Comparison of ENCODE assay signal across 9 cellular contexts in the genomic region with DNA sequence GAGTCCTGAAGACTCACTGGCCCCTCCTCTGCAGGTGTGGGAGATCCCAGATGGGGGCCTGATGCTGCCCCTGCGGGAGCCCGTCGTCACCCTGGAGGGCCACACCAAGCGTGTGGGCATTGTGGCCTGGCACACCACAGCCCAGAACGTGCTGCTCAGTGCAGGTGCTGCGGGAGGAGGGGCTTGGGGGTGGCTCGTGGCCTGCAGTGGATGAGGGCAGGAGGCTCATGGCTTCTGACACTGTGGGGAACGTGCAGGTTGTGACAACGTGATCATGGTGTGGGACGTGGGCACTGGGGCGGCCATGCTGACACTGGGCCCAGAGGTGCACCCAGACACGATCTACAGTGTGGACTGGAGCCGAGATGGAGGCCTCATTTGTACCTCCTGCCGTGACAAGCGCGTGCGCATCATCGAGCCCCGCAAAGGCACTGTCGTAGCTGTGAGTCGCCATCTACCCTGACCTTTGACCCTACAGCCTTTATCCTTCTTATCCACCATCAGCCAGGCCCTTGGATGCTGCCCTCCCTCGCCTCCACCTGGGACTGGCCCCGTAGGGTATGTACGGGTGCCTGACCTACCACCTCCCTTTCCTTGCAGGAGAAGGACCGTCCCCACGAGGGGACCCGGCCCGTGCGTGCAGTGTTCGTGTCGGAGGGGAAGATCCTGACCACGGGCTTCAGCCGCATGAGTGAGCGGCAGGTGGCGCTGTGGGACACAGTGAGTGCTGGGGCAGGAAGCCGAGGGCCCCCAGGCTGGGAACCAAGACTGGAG. TPM values are rescaled to one million over a fixed set of nuclear protein-coding genes. Genes with fewer than 3 reads are reported as not detected.
DNase-seq lines count a peak whose midpoint lies in the region; ATAC-seq, FAIRE-seq and TF ChIP-seq lines count a peak whose summit lies in the region.
"Had no signal": no experiment of that assay in that cellular context is flagged by ENCODE, and none has a peak within 500 bp of the region (broad histone marks: within the 10 kb centered on the region; RNA-seq: fewer than 3 reads in every experiment).

No MANE protein-coding gene starts in this region.

- CTCF ChIA-PET in GM10248 (lab: Yijun Ruan, JAX) (interaction anchor here (1.0 to 3.6 kb wide), 3 partner anchors 50 to 444 kb away, joined by 3 to 17 read pairs (median 3); a partner anchor contains a TSS), PC-9 (lab: Charles Lee) (interaction anchor here (0.6 kb wide), 1 partner anchor 508 kb away, joined by 11 read pairs; no protein-coding TSS in a partner anchor)

- H3K4me3 ChIP-seq in PC-9 (no peak overlapping the region), prostate gland (no peak overlapping the region), vagina (no peak overlapping the region)

- H3K9me2 ChIP-seq in PC-9 (ENCODE audit: insufficient read depth), result no peaks in the 10 kb centered on the region

- 54% methylated on average over 35 of the region's 36 CpGs for WGBS in prostate gland

- TF ChIP-seq POLR2A in prostate gland (IDR thresholded peaks at IDR 0.05) (no peak), vagina (IDR thresholded peaks at IDR 0.05) (no peak)

- H3K36me3 ChIP-seq in PC-9 (ENCODE audit: low read depth), result no peaks in the 10 kb centered on the region
- no peaks in the 10 kb centered on the region for H3K36me3 ChIP-seq in prostate gland
- no peaks in the 10 kb centered on the region for H3K36me3 ChIP-seq in vagina

- POLR2A ChIA-PET in GM10248 (lab: Yijun Ruan, JAX) (interaction anchor here (0.7 to 1.7 kb wide), 2 partner anchors 95 to 259 kb away, joined by 4 to 10 read pairs; no protein-coding TSS in a partner anchor), PC-9 (lab: Charles Lee; ENCODE audit: unreplicated experiment) (no interaction called here)

- H3K79me2 ChIP-seq in PC-9 (ENCODE audit: low read depth), result no peaks in the 10 kb centered on the region

- H3K4me1 ChIP-seq in PC-9 (replicated peaks; ENCODE audit: insufficient read depth) (peaks cover 5% of the 10 kb centered on the region), prostate gland (replicated peaks) (no peaks in the 10 kb centered on the region), vagina (peaks cover 15% of the 10 kb centered on the region)

- H3K27ac ChIP-seq in PC-9, result no peak overlapping the region
- no peak overlapping the region for H3K27ac ChIP-seq in prostate gland
- no peak overlapping the region for H3K27ac ChIP-seq in vagina

- no peak for FAIRE-seq in frontal cortex (lab: Jason Lieb, UNC)
- FAIRE-seq: colon had no signal

- peaks cover 21% of the 10 kb centered on the region; the same call in 1 of the 2 replicates for H3F3A ChIP-seq in PC-9 (ENCODE audit: insufficient read depth, low read depth)

- no peak overlapping the region for H3K4me2 ChIP-seq in PC-9

- H2AFZ ChIP-seq in PC-9, result no peak overlapping the region

- no peak for ATAC-seq in GM21576 (IDR thresholded peaks at IDR 0.05; ENCODE audit: unreplicated experiment)

- H4K20me1 ChIP-seq in PC-9 (ENCODE audit: insufficient read depth), result no peaks in the 10 kb centered on the region

- TF ChIP-seq CTCF in GM10248 (IDR thresholded peaks at IDR 0.05; ENCODE audit: control extremely low read depth, extremely low read depth, low read depth, missing control alignments) (peak; percentile 87), PC-9 (conservative IDR thresholded peaks at IDR 0.05) (peak; percentile 76), prostate gland (IDR thresholded peaks at IDR 0.05) (peak in 3 of 4 experiments; percentile 41 to 73 (median 45)), vagina (IDR thresholded peaks at IDR 0.05) (peak in 2 of 3 experiments; percentile 37)

- H3K9me3 ChIP-seq in PC-9 (ENCODE audit: insufficient read depth, low read depth) (no peaks in the 10 kb centered on the region), prostate gland (no peaks in the 10 kb centered on the region), vagina (no peaks in the 10 kb centered on the region)

- BruUV-seq in PC-9 (replicated peaks; lab: Mats Ljungman, UMichigan), result no TSS peak

- peak; percentile 53 for DNase-seq in GM10248 (ENCODE audit: extremely low spot score)
- peak in 1 of 2 experiments; percentile 49 for DNase-seq in PC-9
- DNase-seq in activated gamma-delta T cell (lab: John Stamatoyannopoulos, UW), result peak; percentile 73
- peak; percentile 46 for DNase-seq in frontal cortex (ENCODE audit: low spot score in 2 of 2)
- peak; percentile 44 for DNase-seq in prostate gland (ENCODE audit: low spot score)
- DNase-seq in vagina (ENCODE audit: extremely low spot score in 2 of 2), result no peak
- DNase-seq in NCI-H226, result no peak

- no peaks in the 10 kb centered on the region for H3K27me3 ChIP-seq in PC-9 (ENCODE audit: insufficient read depth, low read depth)
- H3K27me3 ChIP-seq in prostate gland (replicated peaks; ENCODE audit: insufficient read depth), result no peaks in the 10 kb centered on the region
- H3K27me3 ChIP-seq in vagina, result no peaks in the 10 kb centered on the region

- intact Hi-C loops in PC-9 (cut with micrococcal nuclease; ENCODE audit: unreplicated experiment), result no loop called here
- intact Hi-C loops in prostate gland (cut with DNase I), result no loop called here
- intact Hi-C loops in vagina (cut with DNase I), result no loop called here

RNA-seq across cellular contexts. Expression of a gene that starts 3.6 kb away (rescaled TPM):
- total RNA-seq in PC-9 (2021) (7.9 and 12.2 TPM in 2 replicates), frontal cortex (22.0 TPM), prostate gland (10 to 100 TPM in 1 of 2 donors, 1 to 10 TPM in 1; 8.9 to 14.7 TPM), vagina (51.1 TPM)

RNA-seq across cellular contexts. Expression of a gene that starts 6.5 kb away (rescaled TPM):
- total RNA-seq in PC-9 (2021), result 258 and 379 TPM in 2 replicates
- total RNA-seq in frontal cortex, result 5.3 TPM
- 100 to 1,000 TPM; 137 to 151 TPM for total RNA-seq in prostate gland
- total RNA-seq in vagina, result 292 TPM

RNA-seq across cellular contexts. Expression of a gene that starts 6.7 kb away (rescaled TPM):
- total RNA-seq in PC-9 (2021), result 100 and 252 TPM in 2 replicates
- total RNA-seq in frontal cortex, result 12.2 TPM
- total RNA-seq in prostate gland, result 10 to 100 TPM; 36.8 to 41.3 TPM
- total RNA-seq in vagina, result 48.9 TPM

RNA-seq across cellular contexts. Expression of a gene that starts 12.1 kb away (rescaled TPM):
- 95.2 and 103 TPM in 2 replicates for total RNA-seq in PC-9 (2021)
- total RNA-seq in frontal cortex, result 5.3 TPM
- total RNA-seq in prostate gland, result 10 to 100 TPM in 1 of 2 donors, 1 to 10 TPM in 1; 8.8 to 10.2 TPM
- total RNA-seq in vagina, result 10.8 TPM

Comparison
In these comparisons a context has a peak if more than half of its experiments do, and no peak if none do; other contexts are left out.
1. DNase-seq: peak in GM10248 (single experiment), activated gamma-delta T cell (single experiment), frontal cortex (2 of 2) and prostate gland (single experiment); none in vagina (0 of 2) and NCI-H226 (single experiment).
2. CTCF ChIP-seq: peak in every context shown above with its lines; median percentile 87 in GM10248; 76 in PC-9; 45 in prostate gland; 37 in vagina.
3. RNA of a gene that starts 6.5 kb away (total RNA-seq): 292 TPM in vagina (single experiment), 258 to 379 TPM in PC-9 and 137 to 151 TPM in prostate gland; 5.3 TPM in frontal cortex (single experiment); every median in the first group is over 10 times any median in the second.